Comparison of ENCODE assay signal across 8 cellular contexts in genomic region chr10:110007171-110007700, GRCh38. TPM values are rescaled to one million over a fixed set of nuclear protein-coding genes. Genes with fewer than 3 reads are reported as not detected.
DNase-seq lines count a peak whose midpoint lies in the region; ATAC-seq and TF ChIP-seq lines count a peak whose summit lies in the region.

No MANE protein-coding gene starts in this region.

- ATAC-seq in HG02970 (IDR thresholded peaks at IDR 0.05; ENCODE audit: low FRiP score, unreplicated experiment) (peak; percentile 28), RWPE2 (ENCODE audit: low read depth) (peak; percentile 37)
- peak; percentile 21 to 46 for ATAC-seq in natural killer cell treated with Interleukin-12 subunit alpha and Interleukin-12 subunit beta and Interleukin-15 and Interleukin-18, amount 100 ng/mL, for 72 hours

- peaks cover 22% of the 10 kb centered on the region for H3K4me1 ChIP-seq in RWPE2 (ENCODE audit: insufficient read depth, poor library complexity, severe bottlenecking)
- peaks cover 26% of the 10 kb centered on the region for H3K4me1 ChIP-seq in effector memory CD4-positive, alpha-beta T cell (ENCODE audit: control insufficient read depth, insufficient read depth, low read length, poor library complexity, severe bottlenecking)
- peaks cover 34 to 40% of the 10 kb centered on the region in 2 donors for H3K4me1 ChIP-seq in thyroid gland

- TF ChIP-seq CTCF in RWPE2 (IDR thresholded peaks at IDR 0.05; ENCODE audit: poor library complexity, severe bottlenecking) (no peak), thyroid gland (IDR thresholded peaks at IDR 0.05) (no peak)

- H3K27me3 ChIP-seq in RWPE2 (ENCODE audit: insufficient read depth, poor library complexity, severe bottlenecking) (no peaks in the 10 kb centered on the region), thyroid gland (no peaks in the 10 kb centered on the region)
- H3K27me3 ChIP-seq in effector memory CD4-positive, alpha-beta T cell (replicated peaks; ENCODE audit: control insufficient read depth, insufficient read depth, low read length, poor library complexity, severe bottlenecking) = no peaks in the 10 kb centered on the region

- peak overlapping the region in 1 of 2 donors; percentile 93 for H3K27ac Mint-ChIP-seq in natural killer cell treated with Interleukin-12 subunit alpha and Interleukin-12 subunit beta and Interleukin-15 and Interleukin-18, amount 100 ng/mL, for 72 hours

- WGBS in thyroid gland, 2 donors = 11 to 24% methylated on average over 13 to 21 of the region's 40 CpGs

- H3K4me1 Mint-ChIP-seq in natural killer cell treated with Interleukin-12 subunit alpha and Interleukin-12 subunit beta and Interleukin-15 and Interleukin-18, amount 100 ng/mL, for 72 hours (ENCODE audit: low read depth in 2 of 2) = peaks cover 22 to 33% of the 10 kb centered on the region in 2 donors

- no peaks in the 10 kb centered on the region for H3K9me3 ChIP-seq in RWPE2 (ENCODE audit: severe bottlenecking)
- H3K9me3 ChIP-seq in effector memory CD4-positive, alpha-beta T cell (ENCODE audit: control insufficient read depth, low read length) = no peaks in the 10 kb centered on the region
- H3K9me3 ChIP-seq in thyroid gland = no peaks in the 10 kb centered on the region

- DNase-seq in activated T-cell treated with anti-CD3 and anti-CD28 coated beads for 48 hours (ENCODE audit: low read depth) (peak; percentile 51), RWPE2 (ENCODE audit: low spot score) (no peak), thyroid gland (no peak), NCI-H1105 (lab: John Stamatoyannopoulos, UW) (no peak)
- DNase-seq in activated T-cell treated with anti-CD3 and anti-CD28 coated beads, Interleukin-2, amount 50 U/mL, for 1 hour = no peak
- DNase-seq in effector memory CD4-positive, alpha-beta T cell = peak in 1 of 3 donors; percentile 5
- no peak for DNase-seq in natural killer cell treated with Interleukin-12 subunit alpha and Interleukin-12 subunit beta and Interleukin-15 and Interleukin-18, amount 100 ng/mL, for 72 hours (ENCODE audit: low spot score)

- no peak overlapping the region for H3K4me3 Mint-ChIP-seq in natural killer cell treated with Interleukin-12 subunit alpha and Interleukin-12 subunit beta and Interleukin-15 and Interleukin-18, amount 100 ng/mL, for 72 hours

- intact Hi-C loops in thyroid gland (cut with DNase I) = loop anchor here (5.0 to 10.0 kb wide), 2 partner anchors 68 to 205 kb away; no protein-coding TSS in a partner anchor

- H3K4me3 ChIP-seq in RWPE2 (ENCODE audit: severe bottlenecking) = peak overlapping the region; percentile 67
- peak overlapping the region; percentile 94 for H3K4me3 ChIP-seq in effector memory CD4-positive, alpha-beta T cell (ENCODE audit: insufficient read depth, low read depth, low read length, poor library complexity, severe bottlenecking)
- H3K4me3 ChIP-seq in thyroid gland (replicated peaks in 1 of 3) = peak overlapping the region in 2 of 3 donors; percentile 69 to 92

- no peaks in the 10 kb centered on the region for H3K9me3 Mint-ChIP-seq in natural killer cell treated with Interleukin-12 subunit alpha and Interleukin-12 subunit beta and Interleukin-15 and Interleukin-18, amount 100 ng/mL, for 72 hours

- no peak overlapping the region for H3K27ac ChIP-seq in RWPE2 (ENCODE audit: poor library complexity, severe bottlenecking)
- peak overlapping the region; percentile 86 for H3K27ac ChIP-seq in effector memory CD4-positive, alpha-beta T cell (ENCODE audit: insufficient read depth, low read length, poor library complexity, severe bottlenecking)
- H3K27ac ChIP-seq in thyroid gland = peak overlapping the region; percentile 88 to 94 (median 92)

- TF ChIP-seq POLR2A in thyroid gland (IDR thresholded peaks at IDR 0.05) = no peak

- no peaks in the 10 kb centered on the region for H3K27me3 Mint-ChIP-seq in natural killer cell treated with Interleukin-12 subunit alpha and Interleukin-12 subunit beta and Interleukin-15 and Interleukin-18, amount 100 ng/mL, for 72 hours

- H3K36me3 ChIP-seq in RWPE2 (ENCODE audit: low read depth) (no peaks in the 10 kb centered on the region), thyroid gland (no peaks in the 10 kb centered on the region)
- H3K36me3 ChIP-seq in effector memory CD4-positive, alpha-beta T cell (ENCODE audit: control insufficient read depth, insufficient read depth, low read length) = no peaks in the 10 kb centered on the region

- H3K36me3 Mint-ChIP-seq in natural killer cell treated with Interleukin-12 subunit alpha and Interleukin-12 subunit beta and Interleukin-15 and Interleukin-18, amount 100 ng/mL, for 72 hours = no peaks in the 10 kb centered on the region

RNA-seq across cellular contexts. Expression of gene ADD3, which starts 0.5 kb away (rescaled TPM):
- 10 to 100 TPM; 44.0 to 81.5 TPM for total RNA-seq in natural killer cell treated with Interleukin-12 subunit alpha and Interleukin-12 subunit beta and Interleukin-15 and Interleukin-18, amount 100 ng/mL, for 72 hours
- total RNA-seq in thyroid gland = 100 to 1,000 TPM; 257 to 644 (median 358) TPM
